ENCODE assay signal across 19 cellular contexts in genomic region chr2:1752751-1753150, GRCh38. TPM values are rescaled to one million over a fixed set of nuclear protein-coding genes. Genes with fewer than 3 reads are reported as not detected.
DNase-seq lines count a peak whose midpoint lies in the region; ATAC-seq, FAIRE-seq and TF ChIP-seq lines count a peak whose summit lies in the region.
"Had no signal": no experiment of that assay in that cellular context is flagged by ENCODE, and none has a peak within 500 bp of the region (broad histone marks: within the 10 kb centered on the region; RNA-seq: fewer than 3 reads in every experiment).

No MANE protein-coding gene starts in this region.

- no peak overlapping the region for H3K4me2 ChIP-seq in IMR-90 (ENCODE audit: low read depth, low read length)

- FAIRE-seq in kidney (lab: Jason Lieb, UNC): no peak

- peaks cover 28% of the 10 kb centered on the region for H3K4me1 ChIP-seq in IMR-90 (ENCODE audit: control insufficient read depth, insufficient read depth, low read length)
- H3K4me1 ChIP-seq in Panc1 (ENCODE audit: control insufficient read depth, insufficient read depth, low read length): peaks cover 16% of the 10 kb centered on the region
- no peaks in the 10 kb centered on the region for H3K4me1 ChIP-seq in kidney (ENCODE audit: control insufficient read depth in 1 of 2, insufficient read depth in 1 of 2, low read depth in 1 of 2, low read length in 2 of 2)
- H3K4me1 ChIP-seq in testis: no peaks in the 10 kb centered on the region

- no peak overlapping the region; the same call in 1 of the 2 replicates for H2BK120ac ChIP-seq in IMR-90 (ENCODE audit: low read depth, low read length)

- no peak overlapping the region for H3K56ac ChIP-seq in IMR-90 (ENCODE audit: extremely low read depth, insufficient read depth, low read length)

- no peak overlapping the region for H3K14ac ChIP-seq in IMR-90 (replicated peaks; ENCODE audit: low read depth, low read length)

- TF ChIP-seq CTCF in IMR-90 (conservative IDR thresholded peaks at IDR 0.05; ENCODE audit: low read depth, low read length): no peak
- TF ChIP-seq CTCF in Panc1 (IDR thresholded peaks at IDR 0.05): no peak
- TF ChIP-seq CTCF in kidney (IDR thresholded peaks at IDR 0.05; ENCODE audit: borderline replicate concordance, extremely low read depth, insufficient read depth): no peak
- no peak for TF ChIP-seq CTCF in testis (IDR thresholded peaks at IDR 0.05)

- dilution Hi-C loops in IMR-90 (cut with HindIII; ENCODE audit: low sequenced_read_pairs, unreplicated experiment): no loop called here

- intact Hi-C loops in IMR-90 (cut with micrococcal nuclease): no loop called here
- intact Hi-C loops in Panc1 (cut with micrococcal nuclease; ENCODE audit: unreplicated experiment): loop anchor here (5.0 kb wide), 1 partner anchor 200 kb away; no protein-coding TSS in a partner anchor
- intact Hi-C loops in kidney (cut with DNase I): no loop called here
- intact Hi-C loops in testis (cut with DNase I; ENCODE audit: low total_unique reads): loop anchor here (5.0 kb wide), 1 partner anchor 160 kb away; no protein-coding TSS in a partner anchor
- intact Hi-C loops in posterior cingulate gyrus (cut with DNase I): loop anchor here (5.0 kb wide), 1 partner anchor 160 kb away; no protein-coding TSS in a partner anchor

- H3K36me3 ChIP-seq in IMR-90 (ENCODE audit: control insufficient read depth, insufficient read depth, low read length) (no peaks in the 10 kb centered on the region), Panc1 (ENCODE audit: control insufficient read depth, insufficient read depth, low read length) (no peaks in the 10 kb centered on the region), kidney (ENCODE audit: control insufficient read depth in 1 of 2, insufficient read depth in 2 of 2, low read length in 2 of 2) (no peaks in the 10 kb centered on the region), testis (ENCODE audit: low read depth, missing control alignments) (no peaks in the 10 kb centered on the region)
- H3K36me3 ChIP-seq: Peyer's patch had no signal

- H2BK20ac ChIP-seq in IMR-90 (ENCODE audit: low read depth, low read length): no peak overlapping the region

- H4K5ac ChIP-seq in IMR-90 (ENCODE audit: low read depth, low read length): no peak overlapping the region

- no peak for TF ChIP-seq POLR2A in IMR-90 (IDR thresholded peaks at IDR 0.05; ENCODE audit: low read depth, low read length)
- TF ChIP-seq POLR2A in testis (IDR thresholded peaks at IDR 0.05): no peak

- no peak overlapping the region for H2AK5ac ChIP-seq in IMR-90 (ENCODE audit: low read depth, low read length)

- H2BK5ac ChIP-seq in IMR-90 (ENCODE audit: low read depth, low read length, poor library complexity, severe bottlenecking): no peak overlapping the region

- H3K27me3 ChIP-seq in IMR-90 (ENCODE audit: control insufficient read depth, insufficient read depth, low read length): no peaks in the 10 kb centered on the region
- no peaks in the 10 kb centered on the region for H3K27me3 ChIP-seq in Panc1 (ENCODE audit: control insufficient read depth, insufficient read depth, low read length)
- no peaks in the 10 kb centered on the region for H3K27me3 ChIP-seq in testis
- H3K27me3 ChIP-seq: Peyer's patch had no signal

- no peak overlapping the region for H3K27ac ChIP-seq in IMR-90 (ENCODE audit: insufficient read depth, low read length)
- peak overlapping the region; percentile 90 for H3K27ac ChIP-seq in Panc1 (ENCODE audit: low read length)
- H3K27ac ChIP-seq in kidney (ENCODE audit: low read depth in 2 of 2, low read length in 2 of 2): no peak overlapping the region
- H3K27ac ChIP-seq in testis: no peak overlapping the region
- H3K27ac ChIP-seq: Peyer's patch had no signal

- H3K9ac ChIP-seq in IMR-90 (ENCODE audit: low read depth, low read length): no peak overlapping the region
- H3K9ac ChIP-seq in kidney (ENCODE audit: low read length in 2 of 2): no peak overlapping the region

- peaks cover 5 to 27% of the 10 kb centered on the region in 2 experiments; a peak in 3 of 4 replicates for H3K79me1 ChIP-seq in IMR-90 (ENCODE audit: low read depth in 1 of 2, low read length in 2 of 2)

- H3K9me3 ChIP-seq in IMR-90 (ENCODE audit: control insufficient read depth, insufficient read depth, low read length): peaks cover 2% of the 10 kb centered on the region; the same call in 1 of the 2 replicates
- no peaks in the 10 kb centered on the region for H3K9me3 ChIP-seq in Panc1 (ENCODE audit: control insufficient read depth, insufficient read depth, low read depth, low read length)
- no peaks in the 10 kb centered on the region for H3K9me3 ChIP-seq in kidney (ENCODE audit: control insufficient read depth in 1 of 2, low read length in 2 of 2)
- no peaks in the 10 kb centered on the region for H3K9me3 ChIP-seq in testis

- WGBS in IMR-90 (ENCODE audit: extremely low coverage in 2 of 2, insufficient read length in 1 of 2), 2 experiments: no CpG with 5 or more reads among the region's 6 CpGs
- 91 to 96% methylated on average over 6 of the region's 6 CpGs for WGBS in testis, 2 donors

- BruUV-seq in IMR-90 (replicated peaks; lab: Mats Ljungman, UMichigan) (no TSS peak), Panc1 (replicated peaks; lab: Mats Ljungman, UMichigan) (no TSS peak)

- TF ChIP-seq RAD21 in IMR-90 (IDR thresholded peaks at IDR 0.05; ENCODE audit: low read length): no peak

- no peak overlapping the region for H3K4me3 ChIP-seq in IMR-90 (ENCODE audit: insufficient read depth, low read depth, low read length)
- no peak overlapping the region for H3K4me3 ChIP-seq in Panc1 (ENCODE audit: low read depth in 2 of 2, low read length in 2 of 2)
- H3K4me3 ChIP-seq in kidney (ENCODE audit: low read length in 2 of 2): no peak overlapping the region
- no peak overlapping the region for H3K4me3 ChIP-seq in testis
- H3K4me3 ChIP-seq: Peyer's patch had no signal

- H3K9me1 ChIP-seq in IMR-90 (ENCODE audit: insufficient read depth, low read length): peaks cover 37% of the 10 kb centered on the region

- no peak overlapping the region for H4K8ac ChIP-seq in IMR-90 (ENCODE audit: low read depth in 2 of 2, low read length in 2 of 2)

- no peak overlapping the region for H2BK15ac ChIP-seq in IMR-90 (ENCODE audit: low read depth, low read length)

- no peak for ATAC-seq in IMR-90 (ENCODE audit: low read depth)
- no peak for ATAC-seq in Panc1
- no peak for ATAC-seq in GM18498 (IDR thresholded peaks at IDR 0.05; ENCODE audit: unreplicated experiment)

- no peak overlapping the region for H3K18ac ChIP-seq in IMR-90 (ENCODE audit: low read depth, low read length)

- no peak overlapping the region for H3K23ac ChIP-seq in IMR-90 (ENCODE audit: low read depth, low read length)

- no peak for DNase-seq in IMR-90
- no peak for DNase-seq in Panc1 (ENCODE audit: low read depth, low spot score)
- DNase-seq in kidney: peak; percentile 35
- peak; percentile 8 for DNase-seq in testis
- no peak for DNase-seq in NCI-H526 treated with DMSO at 0.1 percent for 48 hours (lab: John Stamatoyannopoulos, UW)
- no peak for DNase-seq in posterior cingulate gyrus
- DNase-seq: CD4-positive, CD25-positive, alpha-beta regulatory T cell; DMS79; HCEC 1CT; KBM-7; MV-4-11; NCI-H1417; NCI-H2029; NCI-H2171 treated with DMSO at 0.1 percent for 48 hours; NCI-H446 treated with DMSO at 0.1 percent for 48 hours; NCI-H82; Peyer's patch; SIG-M5 had no signal

- POLR2A ChIA-PET in IMR-90 (lab: Charles Lee; ENCODE audit: unreplicated experiment) (no interaction called here), Panc1 (lab: Charles Lee) (no interaction called here)

- H4K20me1 ChIP-seq in IMR-90 (ENCODE audit: insufficient read depth, low read length): peaks cover 5% of the 10 kb centered on the region

- no peak overlapping the region for H2AFZ ChIP-seq in IMR-90 (replicated peaks; ENCODE audit: low read length, poor library complexity)

- in situ Hi-C loops in IMR-90 (cut with MboI; ENCODE audit: low sequenced_read_pairs) (loop anchor here (25.0 kb wide), 1 partner anchor 165 kb away; no protein-coding TSS in a partner anchor), Panc1 (cut with HindIII; ENCODE audit: low pct_unique_long_range_greater_than_20kb, low sequenced_read_pairs) (no loop called here)

- no peak overlapping the region for H3K4ac ChIP-seq in IMR-90 (ENCODE audit: low read depth, low read length)

- H4K91ac ChIP-seq in IMR-90 (ENCODE audit: insufficient read depth, low read depth, low read length): peak overlapping the region; percentile 5; the same call in 1 of the 2 replicates

- CTCF ChIA-PET in IMR-90 (lab: Yijun Ruan, JAX) (interaction anchor here (1.0 kb wide), 1 partner anchor 56 kb away, joined by 3 read pairs; no protein-coding TSS in a partner anchor), Panc1 (lab: Charles Lee) (no interaction called here)

- no peak overlapping the region for H2AK9ac ChIP-seq in IMR-90 (replicated peaks; ENCODE audit: low read depth, low read length, poor library complexity)

TF ChIP-seq in IMR-90, 13 proteins besides CTCF, POLR2A, EP300 and RAD21 (continues in another document):
- TF ChIP-seq CEBPB (IDR thresholded peaks at IDR 0.05; ENCODE audit: low read depth, low read length) (no peak), NFE2L2 (IDR thresholded peaks at IDR 0.05; ENCODE audit: low read depth, low read length) (no peak), MAFK (IDR thresholded peaks at IDR 0.05; ENCODE audit: low read depth, low read length) (no peak), USF2 (IDR thresholded peaks at IDR 0.05; ENCODE audit: low read depth, low read length) (no peak), CHD1 (IDR thresholded peaks at IDR 0.05; ENCODE audit: low read depth, low read length) (no peak), RFX5 (IDR thresholded peaks at IDR 0.05; ENCODE audit: low read depth, low read length) (no peak), SMC3 (IDR thresholded peaks at IDR 0.05; ENCODE audit: low read depth, low read length) (no peak)

RNA-seq across cellular contexts. Expression of gene PXDN, which starts 8.4 kb away (rescaled TPM):
- total RNA-seq in IMR-90 (2012; rRNA removed): 148 and 153 TPM in 2 replicates
- polyA plus RNA-seq in IMR-90 (2012; rRNA removed): 268 and 332 TPM in 2 replicates
- 300 and 432 TPM in 2 replicates for polyA plus RNA-seq in IMR-90 (2012; cell fraction: cytosol; rRNA removed)
- polyA plus RNA-seq in IMR-90 (2012; cell fraction: nucleus; rRNA removed; ENCODE audit: low replicate concordance): 369 and 399 TPM in 2 replicates
- total RNA-seq in Panc1 (2021; ENCODE audit: unreplicated experiment): 2.5 TPM
- polyA plus RNA-seq in Panc1 (2012; ENCODE audit: insufficient read length): 4.5 TPM
- total RNA-seq in kidney: 42.3 TPM
- polyA plus RNA-seq in kidney (ENCODE audit: insufficient read depth, low read depth, low replicate concordance): 4.7 TPM
- total RNA-seq in testis: 10 to 100 TPM; 33.8 to 41.8 TPM
- polyA plus RNA-seq in testis (ENCODE audit: insufficient read depth, low read depth, low replicate concordance): 26.7 TPM
- polyA plus RNA-seq: CD4-positive, CD25-positive, alpha-beta regulatory T cell had no signal

Comparison
In these comparisons a context has a peak if more than half of its experiments do, and no peak if none do; other contexts are left out.
1. DNase-seq: peak in kidney (single experiment) and testis (single experiment); none in IMR-90 (single experiment), Panc1 (single experiment), NCI-H526 treated with DMSO at 0.1 percent for 48 hours (single experiment) and posterior cingulate gyrus (0 of 10).
2. intact Hi-C loops: an anchor here in Panc1 (5.0 kb wide), testis (5.0 kb wide) and posterior cingulate gyrus (5.0 kb wide); none called in IMR-90 and kidney.